Comparison of ENCODE assay signal across 23 cellular contexts in the genomic region with DNA sequence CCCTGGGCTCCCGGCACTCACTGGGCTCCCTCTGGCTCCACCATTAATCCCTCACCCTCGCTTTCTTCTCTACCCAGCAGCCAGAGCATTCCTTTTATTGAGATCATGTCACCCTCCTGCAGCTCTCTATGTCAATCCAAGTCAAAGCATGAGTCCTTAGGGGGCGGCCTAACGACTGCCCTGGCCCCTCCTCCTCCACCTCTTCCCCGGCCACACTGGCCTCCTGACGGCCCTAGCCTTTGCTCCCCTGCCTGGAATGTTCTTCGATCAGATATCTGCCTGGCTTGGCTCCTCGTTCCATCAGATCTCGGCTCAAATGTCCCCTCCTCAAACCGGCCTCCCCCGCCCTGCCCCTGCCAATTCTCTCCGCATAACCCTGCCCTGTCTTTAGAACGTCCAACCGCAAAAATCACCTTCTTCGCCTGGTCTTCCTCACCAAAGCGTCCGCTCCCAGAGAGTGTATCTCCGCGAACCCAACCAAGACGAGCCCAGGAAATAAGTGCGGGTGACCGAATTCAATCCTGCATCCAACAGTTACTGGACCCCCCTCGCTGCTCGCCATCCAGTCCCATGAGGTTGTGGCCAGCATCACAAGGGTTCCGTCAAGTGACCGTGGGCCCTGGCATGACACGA. TPM values are rescaled to one million over a fixed set of nuclear protein-coding genes. Genes with fewer than 3 reads are reported as not detected.
DNase-seq lines count a peak whose midpoint lies in the region; ATAC-seq and TF ChIP-seq lines count a peak whose summit lies in the region.
"Had no signal": no experiment of that assay in that cellular context is flagged by ENCODE, and none has a peak within 500 bp of the region (broad histone marks: within the 10 kb centered on the region; RNA-seq: fewer than 3 reads in every experiment).

No MANE protein-coding gene starts in this region.

- no peaks in the 10 kb centered on the region for H3K9me3 Mint-ChIP-seq in activated T-cell treated with anti-CD3 and anti-CD28 coated beads, Interleukin-2, amount 50 U/mL, for 4 hours
- H3K9me3 Mint-ChIP-seq in progenitor cell of endocrine pancreas (ENCODE audit: low read depth): peaks cover 6% of the 10 kb centered on the region

- no peak overlapping the region for H3K27ac ChIP-seq in iPS-20b (ENCODE audit: low read length)
- H3K27ac ChIP-seq in lower lobe of right lung: no peak overlapping the region
- H3K27ac ChIP-seq: BLaER1 treated with 17β-estradiol and CSF1 and Interleukin-3, amounts not matched to agents 10 nM and 100 nM; body of pancreas; left ventricle myocardium inferior; thyroid gland had no signal

- no peak for ATAC-seq in activated T-cell treated with anti-CD3 and anti-CD28 coated beads, Interleukin-2, amount 50 U/mL, for 4 hours
- ATAC-seq in T-helper 17 cell (no peak), lower lobe of right lung (no peak), left colon (no peak)
- ATAC-seq: body of pancreas, esophagus mucosa had no signal

- no peak overlapping the region for H3K9ac ChIP-seq in iPS-20b (ENCODE audit: low read depth, low read length)
- H3K9ac ChIP-seq: BLaER1 treated with 17β-estradiol and CSF1 and Interleukin-3, amounts not matched to agents 10 nM and 100 nM had no signal

- no peaks in the 10 kb centered on the region; the same call in 1 of the 2 replicates for H3K4me1 ChIP-seq in iPS-20b (ENCODE audit: insufficient read depth, low read length)
- no peaks in the 10 kb centered on the region for H3K4me1 ChIP-seq in lower lobe of right lung
- H3K4me1 ChIP-seq: body of pancreas, left ventricle myocardium inferior, thyroid gland had no signal

- peaks cover 4% of the 10 kb centered on the region for H3K4me1 Mint-ChIP-seq in activated T-cell treated with anti-CD3 and anti-CD28 coated beads, Interleukin-2, amount 50 U/mL, for 4 hours (ENCODE audit: low read depth)
- H3K4me1 Mint-ChIP-seq in T-helper 17 cell (peaks cover 7% of the 10 kb centered on the region), progenitor cell of endocrine pancreas (ENCODE audit: low read depth) (peaks cover 4% of the 10 kb centered on the region)

- H3K36me3 Mint-ChIP-seq in activated T-cell treated with anti-CD3 and anti-CD28 coated beads, Interleukin-2, amount 50 U/mL, for 4 hours (ENCODE audit: insufficient read depth): no peaks in the 10 kb centered on the region
- H3K36me3 Mint-ChIP-seq in T-helper 17 cell (ENCODE audit: low read depth) (peaks cover 2% of the 10 kb centered on the region), progenitor cell of endocrine pancreas (ENCODE audit: insufficient read depth) (peaks cover 1% of the 10 kb centered on the region)

- DNase-seq in activated T-cell treated with anti-CD3 and anti-CD28 coated beads, Interleukin-2, amount 50 U/mL, for 4 hours: no peak
- no peak for DNase-seq in activated T-cell treated with anti-CD3 and anti-CD28 coated beads, Interleukin-2, amount 50 U/mL, for 1 hour
- no peak for DNase-seq in T-helper 17 cell
- no peak for DNase-seq in progenitor cell of endocrine pancreas (ENCODE audit: low spot score, unreplicated experiment)
- DNase-seq in lower lobe of right lung: no peak
- DNase-seq in left colon: no peak
- no peak for DNase-seq in activated CD4-positive, alpha-beta T cell treated with anti-CD3 and anti-CD28 coated beads, Interleukin-2, amount 50 U/mL, for 1 hour
- DNase-seq: activated naive CD4-positive, alpha-beta T cell; body of pancreas; DMS 273 treated with DMSO at 0.1 percent for 48 hours; GDM1; left ventricle myocardium inferior; NCI-H1092 treated with DMSO at 0.1 percent for 48 hours; small intestine; stimulated activated CD4-positive, alpha-beta T cell treated with anti-CD3 and anti-CD28 coated beads, Interleukin-4, amount 100 ng/mL, for 24 hours; T-helper 9 cell; thyroid gland had no signal

- H3K27ac Mint-ChIP-seq in T-helper 17 cell (no peak overlapping the region), progenitor cell of endocrine pancreas (peak overlapping the region; percentile 31)

- no peak for TF ChIP-seq CTCF in progenitor cell of endocrine pancreas (IDR thresholded peaks at IDR 0.05; ENCODE audit: unreplicated experiment)
- TF ChIP-seq CTCF in lower lobe of right lung (IDR thresholded peaks at IDR 0.05): no peak

- intact Hi-C loops in lower lobe of right lung (cut with DNase I) (no loop called here), left colon (cut with DNase I, micrococcal nuclease) (no loop called here)

- H3K27me3 Mint-ChIP-seq in activated T-cell treated with anti-CD3 and anti-CD28 coated beads, Interleukin-2, amount 50 U/mL, for 4 hours (ENCODE audit: low read depth): peaks cover 22% of the 10 kb centered on the region
- H3K27me3 Mint-ChIP-seq in T-helper 17 cell (peaks cover 19% of the 10 kb centered on the region), progenitor cell of endocrine pancreas (peaks cover 19% of the 10 kb centered on the region)

- H3K4me3 Mint-ChIP-seq in activated T-cell treated with anti-CD3 and anti-CD28 coated beads, Interleukin-2, amount 50 U/mL, for 4 hours: peak overlapping the region; percentile 37
- H3K4me3 Mint-ChIP-seq in T-helper 17 cell: peak overlapping the region; percentile 74
- peak overlapping the region; percentile 39 for H3K4me3 Mint-ChIP-seq in progenitor cell of endocrine pancreas (ENCODE audit: low read depth)

- H3K36me3 ChIP-seq in iPS-20b (ENCODE audit: insufficient read depth, low read depth, low read length) (no peaks in the 10 kb centered on the region), lower lobe of right lung (no peaks in the 10 kb centered on the region)
- H3K36me3 ChIP-seq: BLaER1 treated with 17β-estradiol and CSF1 and Interleukin-3, amounts not matched to agents 10 nM and 100 nM; gastroesophageal sphincter; left ventricle myocardium inferior; thyroid gland had no signal

- no peaks in the 10 kb centered on the region for H3K9me3 ChIP-seq in T-helper 17 cell (ENCODE audit: control insufficient read depth, low read length, poor library complexity, severe bottlenecking)
- H3K9me3 ChIP-seq in iPS-20b (ENCODE audit: insufficient read depth, low read depth, low read length): no peaks in the 10 kb centered on the region
- H3K9me3 ChIP-seq in lower lobe of right lung: no peaks in the 10 kb centered on the region
- H3K9me3 ChIP-seq: body of pancreas, gastroesophageal sphincter, left ventricle myocardium inferior, thyroid gland had no signal

- H3K27me3 ChIP-seq in iPS-20b (ENCODE audit: insufficient read depth, low read length): no peaks in the 10 kb centered on the region; the same call in 1 of the 2 replicates
- H3K27me3 ChIP-seq in lower lobe of right lung (ENCODE audit: low read depth): peaks cover 5% of the 10 kb centered on the region
- H3K27me3 ChIP-seq: body of pancreas, thyroid gland had no signal

- peak overlapping the region; percentile 33; the same call in 1 of the 2 replicates for H3K4me3 ChIP-seq in iPS-20b (ENCODE audit: low read length)
- H3K4me3 ChIP-seq in lower lobe of right lung: no peak overlapping the region
- H3K4me3 ChIP-seq: BLaER1 treated with 17β-estradiol and CSF1 and Interleukin-3, amounts not matched to agents 10 nM and 100 nM; body of pancreas; left ventricle myocardium inferior; thyroid gland had no signal

RNA-seq across cellular contexts. Expression of gene PNCK, which starts 0.7 kb away (rescaled TPM):
- under 1 TPM; 0.26 to 0.71 (median 0.51) TPM for total RNA-seq in activated T-cell treated with anti-CD3 and anti-CD28 coated beads, Interleukin-2, amount 50 U/mL, for 4 hours
- total RNA-seq in T-helper 17 cell (under 1 TPM in 1 of 2 donors, not detected in 1; 0.72 TPM), progenitor cell of endocrine pancreas (5.4 and 6.1 TPM in 2 replicates), lower lobe of right lung (not detected), left colon (10 to 100 TPM in 1 of 2 donors, 1 to 10 TPM in 1; 1.1 to 14.2 TPM)
- total RNA-seq: body of pancreas, LHCN-M2 had no signal

RNA-seq across cellular contexts. Expression of gene SLC6A8, which starts 13.4 kb away (rescaled TPM):
- 1 to 10 TPM; 1.1 to 1.9 (median 1.6) TPM for total RNA-seq in activated T-cell treated with anti-CD3 and anti-CD28 coated beads, Interleukin-2, amount 50 U/mL, for 4 hours
- total RNA-seq in T-helper 17 cell: 1 to 10 TPM; 3.4 to 4.4 TPM
- 52.2 and 55.7 TPM in 2 replicates for total RNA-seq in progenitor cell of endocrine pancreas
- 7.1 TPM for total RNA-seq in lower lobe of right lung
- total RNA-seq in left colon: 100 to 1,000 TPM; 170 to 270 TPM

RNA-seq across cellular contexts. Expression of gene DUSP9, which starts 27.3 kb away (rescaled TPM):
- total RNA-seq in activated T-cell treated with anti-CD3 and anti-CD28 coated beads, Interleukin-2, amount 50 U/mL, for 4 hours: under 1 TPM; 0.11 to 0.42 (median 0.33) TPM
- not detected for total RNA-seq in T-helper 17 cell
- total RNA-seq in progenitor cell of endocrine pancreas: 35.7 and 36.5 TPM in 2 replicates
- total RNA-seq in lower lobe of right lung: not detected
- not detected for total RNA-seq in left colon
- total RNA-seq: body of pancreas, gastroesophageal sphincter, left ventricle myocardium inferior, LHCN-M2, posterior vena cava, thyroid gland had no signal

RNA-seq across cellular contexts. Expression of gene BCAP31, which starts 49.9 kb away (rescaled TPM):
- total RNA-seq in activated T-cell treated with anti-CD3 and anti-CD28 coated beads, Interleukin-2, amount 50 U/mL, for 4 hours: 100 to 1,000 TPM; 134 to 176 (median 151) TPM
- total RNA-seq in T-helper 17 cell (100 to 1,000 TPM; 101 TPM), progenitor cell of endocrine pancreas (142 and 149 TPM in 2 replicates), lower lobe of right lung (219 TPM), left colon (100 to 1,000 TPM; 200 to 203 TPM)

RNA-seq across cellular contexts. Expression of gene ABCD1, which starts 50.3 kb away (rescaled TPM):
- total RNA-seq in activated T-cell treated with anti-CD3 and anti-CD28 coated beads, Interleukin-2, amount 50 U/mL, for 4 hours: 1 to 10 TPM; 2.6 to 3.4 (median 3.1) TPM
- 10 to 100 TPM; 14.7 to 17.7 TPM for total RNA-seq in T-helper 17 cell
- total RNA-seq in progenitor cell of endocrine pancreas: 15.2 and 15.3 TPM in 2 replicates
- total RNA-seq in lower lobe of right lung: 14.5 TPM
- total RNA-seq in left colon: 10 to 100 TPM; 15.1 to 15.9 TPM

Comparison
In these comparisons a context has a peak if more than half of its experiments do, and no peak if none do; other contexts are left out.
1. RNA of gene DUSP9, which starts 27.3 kb away (total RNA-seq): 35.7 to 36.5 TPM in progenitor cell of endocrine pancreas; 0.11 to 0.42 TPM in activated T-cell treated with anti-CD3 and anti-CD28 coated beads, Interleukin-2, amount 50 U/mL, for 4 hours, not detected in left colon, not detected in T-helper 17 cell and not detected in lower lobe of right lung (single experiment); every median in the first group is over 10 times any median in the second.
2. Peak in every context shown above with its lines, with median percentiles within 50 percentile points of each other: H3K4me3 Mint-ChIP-seq.